ENCODE assay signal across 1 cellular context in the genomic region with DNA sequence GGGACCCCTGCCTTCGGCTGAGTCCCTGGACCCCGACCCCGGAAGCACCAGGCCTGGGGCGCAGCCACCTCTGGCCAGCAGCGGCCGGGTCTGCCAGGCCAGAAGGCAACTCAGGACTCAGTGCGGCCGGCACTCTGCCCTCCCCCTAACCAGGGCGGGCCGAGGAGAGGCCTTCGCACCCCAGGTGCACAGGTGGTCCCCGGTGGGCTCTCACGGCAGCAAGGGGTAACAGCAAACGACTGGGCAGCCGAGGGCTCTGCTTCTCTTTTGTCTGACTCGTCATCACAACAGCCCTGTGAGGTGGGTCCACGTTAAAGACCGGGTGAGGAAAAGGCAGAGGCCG.
TF ChIP-seq lines count a peak whose summit lies in the region.

No MANE protein-coding gene starts in this region.

TF ChIP-seq in IMR-90, 13 proteins besides CTCF, POLR2A, EP300 and RAD21:
- TF ChIP-seq, protein P1, sequence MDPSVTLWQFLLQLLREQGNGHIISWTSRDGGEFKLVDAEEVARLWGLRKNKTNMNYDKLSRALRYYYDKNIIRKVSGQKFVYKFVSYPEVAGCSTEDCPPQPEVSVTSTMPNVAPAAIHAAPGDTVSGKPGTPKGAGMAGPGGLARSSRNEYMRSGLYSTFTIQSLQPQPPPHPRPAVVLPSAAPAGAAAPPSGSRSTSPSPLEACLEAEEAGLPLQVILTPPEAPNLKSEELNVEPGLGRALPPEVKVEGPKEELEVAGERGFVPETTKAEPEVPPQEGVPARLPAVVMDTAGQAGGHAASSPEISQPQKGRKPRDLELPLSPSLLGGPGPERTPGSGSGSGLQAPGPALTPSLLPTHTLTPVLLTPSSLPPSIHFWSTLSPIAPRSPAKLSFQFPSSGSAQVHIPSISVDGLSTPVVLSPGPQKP (IDR thresholded peaks at IDR 0.05; ENCODE audit: borderline replicate concordance, low read depth, low read length), result no peak
- TF ChIP-seq MAZ (IDR thresholded peaks at IDR 0.05; ENCODE audit: borderline replicate concordance, low read depth, low read length), result no peak
- TF ChIP-seq, protein P2, sequence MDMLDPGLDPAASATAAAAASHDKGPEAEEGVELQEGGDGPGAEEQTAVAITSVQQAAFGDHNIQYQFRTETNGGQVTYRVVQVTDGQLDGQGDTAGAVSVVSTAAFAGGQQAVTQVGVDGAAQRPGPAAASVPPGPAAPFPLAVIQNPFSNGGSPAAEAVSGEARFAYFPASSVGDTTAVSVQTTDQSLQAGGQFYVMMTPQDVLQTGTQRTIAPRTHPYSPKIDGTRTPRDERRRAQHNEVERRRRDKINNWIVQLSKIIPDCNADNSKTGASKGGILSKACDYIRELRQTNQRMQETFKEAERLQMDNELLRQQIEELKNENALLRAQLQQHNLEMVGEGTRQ (IDR thresholded peaks at IDR 0.05; ENCODE audit: low read depth, low read length), result no peak
- no peak for TF ChIP-seq MXI1 (IDR thresholded peaks at IDR 0.05; ENCODE audit: borderline replicate concordance, low read depth, low read length)
- no peak for TF ChIP-seq BHLHE40 (IDR thresholded peaks at IDR 0.05; ENCODE audit: low read depth, low read length)
- no peak for TF ChIP-seq RFX5 (IDR thresholded peaks at IDR 0.05; ENCODE audit: low read depth, low read length)
- no peak for TF ChIP-seq CEBPB (IDR thresholded peaks at IDR 0.05; ENCODE audit: low read depth, low read length)
- TF ChIP-seq FOS (IDR thresholded peaks at IDR 0.05; ENCODE audit: low read depth, low read length), result no peak
- TF ChIP-seq RCOR1 (IDR thresholded peaks at IDR 0.05; ENCODE audit: insufficient replicate concordance, low read length), result no peak
- no peak for TF ChIP-seq CHD1 (IDR thresholded peaks at IDR 0.05; ENCODE audit: low read depth, low read length)
- TF ChIP-seq NFE2L2 (IDR thresholded peaks at IDR 0.05; ENCODE audit: low read depth, low read length), result no peak
- no peak for TF ChIP-seq MAFK (IDR thresholded peaks at IDR 0.05; ENCODE audit: low read depth, low read length)
- no peak for TF ChIP-seq SMC3 (IDR thresholded peaks at IDR 0.05; ENCODE audit: low read depth, low read length)
